In the genomic region with DNA sequence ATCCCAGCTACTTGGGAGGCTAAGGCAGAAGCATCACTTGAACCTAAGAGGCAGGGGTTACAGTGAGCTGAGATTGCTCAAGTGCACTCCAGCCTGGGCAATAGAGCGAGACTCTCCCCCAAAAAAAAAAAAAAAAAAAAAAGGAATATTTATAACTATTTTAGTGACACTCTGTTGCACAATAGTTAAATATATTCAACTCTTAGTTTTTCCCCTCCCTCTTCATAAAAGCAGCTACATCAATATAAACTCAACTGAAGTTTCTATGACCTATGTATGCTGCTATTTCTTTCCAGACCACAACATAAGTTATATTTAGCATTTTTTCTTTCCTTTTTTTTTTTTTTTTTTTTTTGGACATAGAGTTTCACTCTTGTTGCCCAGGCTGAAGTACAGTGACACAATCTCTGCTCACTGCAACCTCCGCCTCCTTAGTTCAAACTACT, we compare ENCODE assay signal across 16 cellular contexts. TPM values are rescaled to one million over a fixed set of nuclear protein-coding genes. Genes with fewer than 3 reads are reported as not detected.
DNase-seq lines count a peak whose midpoint lies in the region; ATAC-seq, FAIRE-seq and TF ChIP-seq lines count a peak whose summit lies in the region.
"Had no signal": no experiment of that assay in that cellular context is flagged by ENCODE, and none has a peak within 500 bp of the region (broad histone marks: within the 10 kb centered on the region; RNA-seq: fewer than 3 reads in every experiment).

No MANE protein-coding gene starts in this region.

- H3K9me3 ChIP-seq in colonic mucosa: no peaks in the 10 kb centered on the region
- H3K9me3 ChIP-seq: pancreas, tibial nerve had no signal

- H4K20me1 ChIP-seq in GM23338 (replicated peaks; ENCODE audit: insufficient read depth): peaks cover 87% of the 10 kb centered on the region

- DNase-seq in GM23338 (ENCODE audit: low spot score) (no peak), amniotic epithelial cell (ENCODE audit: low read depth) (peak; percentile 86), iris pigment epithelial cell (ENCODE audit: low read depth) (peak; percentile 65), urothelium cell line (ENCODE audit: low spot score) (no peak), foreskin melanocyte (no peak), colonic mucosa (no peak)
- DNase-seq: activated CD4-positive, alpha-beta T cell treated with anti-CD3 and anti-CD28 coated beads, Interleukin-2, amount 10 ng/mL, durations not matched to agents 7 days and 5 days; AML-193; DND-41; mesendoderm; pancreas had no signal

- no peak overlapping the region for H3K27ac Mint-ChIP-seq in GM23338
- H3K27ac Mint-ChIP-seq: activated CD4-positive, alpha-beta T cell treated with anti-CD3 and anti-CD28 coated beads, Interleukin-2, amount 10 ng/mL, durations not matched to agents 7 days and 5 days had no signal

- H3K4me1 Mint-ChIP-seq in GM23338: peaks cover 14% of the 10 kb centered on the region

- H3K36me3 ChIP-seq in ACC112 (ENCODE audit: insufficient read depth, low read length) (no peaks in the 10 kb centered on the region), GM23338 (ENCODE audit: insufficient read depth) (no peaks in the 10 kb centered on the region), colonic mucosa (no peaks in the 10 kb centered on the region)
- H3K36me3 ChIP-seq: cardiac muscle cell, pancreas, tibial nerve had no signal

- no peak for TF ChIP-seq CTCF in GM23338 (conservative IDR thresholded peaks at IDR 0.05; ENCODE audit: low read depth in 2 of 2)
- TF ChIP-seq CTCF in colonic mucosa (IDR thresholded peaks at IDR 0.05): no peak

- H3F3A ChIP-seq in GM23338 (replicated peaks; ENCODE audit: low read depth): no peaks in the 10 kb centered on the region

- H2AFZ ChIP-seq in ACC112 (ENCODE audit: low read length, unreplicated experiment) (no peak overlapping the region), GM23338 (no peak overlapping the region)

- H3K4me3 ChIP-seq in ACC112 (ENCODE audit: low read depth, low read length) (no peak overlapping the region), GM23338 (no peak overlapping the region), colonic mucosa (no peak overlapping the region)
- H3K4me3 ChIP-seq: cardiac muscle cell, pancreas, tibial nerve had no signal

- ATAC-seq in GM23338 (no peak), GM18868 (IDR thresholded peaks at IDR 0.05; ENCODE audit: unreplicated experiment) (no peak)

- intact Hi-C loops in colonic mucosa (cut with DNase I): no loop called here

- H3K27me3 ChIP-seq in ACC112 (ENCODE audit: insufficient read depth, low read length) (no peaks in the 10 kb centered on the region), GM23338 (ENCODE audit: insufficient read depth) (no peaks in the 10 kb centered on the region), colonic mucosa (no peaks in the 10 kb centered on the region)
- H3K27me3 ChIP-seq: cardiac muscle cell, pancreas, tibial nerve had no signal

- no peak overlapping the region for H3K9ac ChIP-seq in colonic mucosa (ENCODE audit: low read depth in 2 of 2, low read length in 2 of 2)

- no peak for FAIRE-seq in urothelium cell line (lab: Jason Lieb, UNC)
- FAIRE-seq: H54, pancreas had no signal

- H3K4me3 Mint-ChIP-seq in GM23338: no peak overlapping the region
- H3K4me3 Mint-ChIP-seq: activated CD4-positive, alpha-beta T cell treated with anti-CD3 and anti-CD28 coated beads, Interleukin-2, amount 10 ng/mL, durations not matched to agents 7 days and 5 days had no signal

- no peaks in the 10 kb centered on the region; the same call in 1 of the 2 replicates for H3K9me2 ChIP-seq in GM23338 (ENCODE audit: insufficient read depth)

- no peaks in the 10 kb centered on the region for H3K9me3 Mint-ChIP-seq in GM23338
- H3K9me3 Mint-ChIP-seq: activated CD4-positive, alpha-beta T cell treated with anti-CD3 and anti-CD28 coated beads, Interleukin-2, amount 10 ng/mL, durations not matched to agents 7 days and 5 days had no signal

- no peak overlapping the region for H3K4me2 ChIP-seq in GM23338

- H3K79me2 ChIP-seq in ACC112 (ENCODE audit: control insufficient read depth, insufficient read depth, low read length, unreplicated experiment): peaks cover 97% of the 10 kb centered on the region
- H3K79me2 ChIP-seq in GM23338 (replicated peaks; ENCODE audit: insufficient read depth): peaks cover 100% of the 10 kb centered on the region

- peaks cover 1% of the 10 kb centered on the region for H3K27me3 Mint-ChIP-seq in GM23338 (ENCODE audit: insufficient read depth, low read depth, poor library complexity)
- H3K27me3 Mint-ChIP-seq: activated CD4-positive, alpha-beta T cell treated with anti-CD3 and anti-CD28 coated beads, Interleukin-2, amount 10 ng/mL, durations not matched to agents 7 days and 5 days had no signal

- H3K4me1 ChIP-seq in ACC112 (ENCODE audit: control insufficient read depth, insufficient read depth, low read length, unreplicated experiment): peaks cover 31% of the 10 kb centered on the region
- peaks cover 20% of the 10 kb centered on the region for H3K4me1 ChIP-seq in GM23338 (ENCODE audit: insufficient read depth)
- H3K4me1 ChIP-seq in colonic mucosa: peaks cover 5% of the 10 kb centered on the region

- H3K27ac ChIP-seq in ACC112 (ENCODE audit: low read depth, low read length) (0 out of 2 replicates have a peak overlapping the region, but pooled peaks have one; percentile 33), GM23338 (ENCODE audit: low read depth) (0 out of 2 replicates have a peak overlapping the region, but pooled peaks have one; percentile 57), colonic mucosa (no peak overlapping the region)
- H3K27ac ChIP-seq: pancreas, tibial nerve had no signal

- H3K36me3 Mint-ChIP-seq in GM23338 (ENCODE audit: low read depth): peaks cover 15% of the 10 kb centered on the region; the same call in 2 of the 3 replicates

TF ChIP-seq in GM23338, 12 proteins besides CTCF, POLR2A, EP300 and RAD21 (continues in another document):
- TF ChIP-seq REST (IDR thresholded peaks at IDR 0.05; ENCODE audit: unreplicated experiment) (no peak), EZH2phosphoT487 (IDR thresholded peaks at IDR 0.05; ENCODE audit: unreplicated experiment) (no peak), CREB1 (CRISPR knock-in tag; IDR thresholded peaks at IDR 0.05; ENCODE audit: low read depth) (no peak), EZH2 (IDR thresholded peaks at IDR 0.05; ENCODE audit: low read depth, unreplicated experiment) (no peak)

RNA-seq across cellular contexts. Expression of gene CELF1, which starts 19.2 kb away (rescaled TPM):
- 233 TPM in 2 replicates for total RNA-seq in GM23338 (2014; rRNA removed; shearing (Covaris generic))
- 124 and 134 TPM in 2 replicates for polyA plus RNA-seq in GM23338 (2016; fragmentation: Nextera tagmentation; extraction: Ambion mirVana)
- total RNA-seq in colonic mucosa: 10 to 100 TPM; 76.1 to 96.8 TPM

RNA-seq across cellular contexts. Expression of gene PTPMT1, which starts 31.7 kb away (rescaled TPM):
- 87.0 and 109 TPM in 2 replicates for total RNA-seq in GM23338 (2014; rRNA removed; shearing (Covaris generic))
- 106 and 109 TPM in 2 replicates for polyA plus RNA-seq in GM23338 (2016; fragmentation: Nextera tagmentation; extraction: Ambion mirVana)
- total RNA-seq in colonic mucosa: 10 to 100 TPM; 33.6 to 52.5 TPM

RNA-seq across cellular contexts. Expression of gene KBTBD4, which starts 45.1 kb away (rescaled TPM):
- 16.6 and 17.2 TPM in 2 replicates for total RNA-seq in GM23338 (2014; rRNA removed; shearing (Covaris generic))
- polyA plus RNA-seq in GM23338 (2016; fragmentation: Nextera tagmentation; extraction: Ambion mirVana): 4.1 and 5.8 TPM in 2 replicates
- 10 to 100 TPM; 14.5 to 15.5 TPM for total RNA-seq in colonic mucosa

RNA-seq across cellular contexts. Expression of gene NDUFS3, which starts 45.2 kb away (rescaled TPM):
- 99.5 and 108 TPM in 2 replicates for total RNA-seq in GM23338 (2014; rRNA removed; shearing (Covaris generic))
- polyA plus RNA-seq in GM23338 (2016; fragmentation: Nextera tagmentation; extraction: Ambion mirVana): 168 and 185 TPM in 2 replicates
- 100 to 1,000 TPM; 228 to 266 TPM for total RNA-seq in colonic mucosa

RNA-seq across cellular contexts. Expression of gene FAM180B, which starts 52.8 kb away (rescaled TPM):
- total RNA-seq in GM23338 (2014; rRNA removed; shearing (Covaris generic)): not detected in 2 replicates
- polyA plus RNA-seq in GM23338 (2016; fragmentation: Nextera tagmentation; extraction: Ambion mirVana): not detected in 2 replicates
- not detected for total RNA-seq in colonic mucosa
- total RNA-seq: cardiac muscle cell had no signal
- polyA plus RNA-seq: pancreas had no signal

Comparison
In these comparisons a context has a peak if more than half of its experiments do, and no peak if none do; other contexts are left out.
1. DNase-seq: peak in amniotic epithelial cell (single experiment) and iris pigment epithelial cell (single experiment); none in GM23338 (single experiment), urothelium cell line (single experiment), foreskin melanocyte (single experiment) and colonic mucosa (single experiment).